Comparison of ENCODE assay signal across 8 cellular contexts in genomic region chr5:472076-472655, GRCh38. TPM values are rescaled to one million over a fixed set of nuclear protein-coding genes. Genes with fewer than 3 reads are reported as not detected.
DNase-seq lines count a peak whose midpoint lies in the region; ATAC-seq and TF ChIP-seq lines count a peak whose summit lies in the region.

No MANE protein-coding gene starts in this region.

- peak; percentile 9 for DNase-seq in activated T-cell treated with anti-CD3 and anti-CD28 coated beads, Interleukin-2, amount 50 U/mL, for 4 hours
- DNase-seq in activated T-cell treated with anti-CD3 and anti-CD28 coated beads, Interleukin-2, amount 50 U/mL, for 1 hour, result no peak
- DNase-seq in SK-N-SH, result peak; percentile 71
- DNase-seq in epithelial cell of esophagus (ENCODE audit: low read depth), result peak; percentile 24
- no peak for DNase-seq in natural killer cell
- no peak for DNase-seq in NAMALWA (ENCODE audit: low spot score)
- no peak for DNase-seq in activated gamma-delta T cell treated with Interleukin-2 at 50 U/mL for 16 hours

- H3K27ac Mint-ChIP-seq in natural killer cell, result peak overlapping the region in 1 of 2 donors; percentile 75

- POLR2A ChIA-PET in SK-N-SH (lab: Yijun Ruan, JAX), result interaction anchor here (0.9 kb wide), 1 partner anchor 139 kb away, joined by 3 read pairs; no protein-coding TSS in a partner anchor

- H3K9me3 Mint-ChIP-seq in activated T-cell treated with anti-CD3 and anti-CD28 coated beads, Interleukin-2, amount 50 U/mL, for 4 hours, result no peaks in the 10 kb centered on the region
- no peaks in the 10 kb centered on the region for H3K9me3 Mint-ChIP-seq in natural killer cell

- CTCF ChIA-PET in SK-N-SH (lab: Yijun Ruan, JAX), result interaction anchor here (0.9 to 1.5 kb wide), 3 partner anchors 26 to 284 kb away, joined by 3 to 10 read pairs (median 3); no protein-coding TSS in a partner anchor

- H3K36me3 Mint-ChIP-seq in activated T-cell treated with anti-CD3 and anti-CD28 coated beads, Interleukin-2, amount 50 U/mL, for 4 hours (ENCODE audit: insufficient read depth), result peaks cover 11% of the 10 kb centered on the region
- no peaks in the 10 kb centered on the region for H3K36me3 Mint-ChIP-seq in natural killer cell

- H3K4me1 ChIP-seq in SK-N-SH (ENCODE audit: control insufficient read depth in 1 of 2, insufficient read depth in 2 of 2, low read depth in 1 of 2, low read length in 1 of 2), result peaks cover 0 to 21% of the 10 kb centered on the region in 2 experiments; a peak in 1 of 4 replicates

- no peak for TF ChIP-seq EP300 in SK-N-SH (IDR thresholded peaks at IDR 0.05; ENCODE audit: borderline replicate concordance in 1 of 2, low read depth in 1 of 2, low read length in 1 of 2)

- H3K9me2 ChIP-seq in SK-N-SH, result no peaks in the 10 kb centered on the region

- H3K27me3 ChIP-seq in SK-N-SH (ENCODE audit: insufficient read depth), result no peaks in the 10 kb centered on the region

- peak overlapping the region; percentile 98 for H3K4me2 ChIP-seq in SK-N-SH

- peak overlapping the region; percentile 56; the same call in 1 of the 2 replicates for H2AFZ ChIP-seq in SK-N-SH (ENCODE audit: low read depth)

- no CpG with 5 or more reads among the region's 30 CpGs for WGBS in SK-N-SH (ENCODE audit: low lambda C conversion rate)

- TF ChIP-seq CTCF in SK-N-SH (IDR thresholded peaks at IDR 0.05) (no peak), epithelial cell of esophagus (IDR thresholded peaks at IDR 0.05; ENCODE audit: insufficient read depth, low read depth, low read length, missing control alignments) (no peak), natural killer cell (IDR thresholded peaks at IDR 0.05) (no peak)

- intact Hi-C loops in natural killer cell (cut with micrococcal nuclease), result no loop called here

- peaks cover 6% of the 10 kb centered on the region for H4K20me1 ChIP-seq in SK-N-SH (ENCODE audit: insufficient read depth)

- ATAC-seq in activated T-cell treated with anti-CD3 and anti-CD28 coated beads, Interleukin-2, amount 50 U/mL, for 4 hours, result peak; percentile 9 to 10
- ATAC-seq in HG02938 (IDR thresholded peaks at IDR 0.05; ENCODE audit: unreplicated experiment) (peak; percentile 4), natural killer cell (peak in 1 of 3 donors; percentile 0)

- peak overlapping the region; percentile 73 to 75 for H3K4me3 ChIP-seq in SK-N-SH (ENCODE audit: low read depth in 2 of 2, low read length in 1 of 2)
- H3K4me3 ChIP-seq in epithelial cell of esophagus (ENCODE audit: low read length), result peak overlapping the region; percentile 72

- peaks cover 0 to 11% of the 10 kb centered on the region in 2 experiments for H3K36me3 ChIP-seq in SK-N-SH (replicated peaks in 1 of 2; ENCODE audit: control insufficient read depth in 1 of 2, insufficient read depth in 2 of 2, low read length in 1 of 2)

- H3K4me1 Mint-ChIP-seq in activated T-cell treated with anti-CD3 and anti-CD28 coated beads, Interleukin-2, amount 50 U/mL, for 4 hours (ENCODE audit: low read depth), result peaks cover 18% of the 10 kb centered on the region
- H3K4me1 Mint-ChIP-seq in natural killer cell, result peaks cover 5 to 27% of the 10 kb centered on the region in 2 donors

- H3F3A ChIP-seq in SK-N-SH (replicated peaks; ENCODE audit: insufficient read depth), result no peaks in the 10 kb centered on the region

- peak overlapping the region; percentile 30 to 62; a peak in 1 of 4 replicates for H3K27ac ChIP-seq in SK-N-SH (ENCODE audit: low read depth in 2 of 2, low read length in 1 of 2)

- H3K9ac ChIP-seq in SK-N-SH, result peak overlapping the region; percentile 88

- peak overlapping the region; percentile 82 for H3K4me3 Mint-ChIP-seq in activated T-cell treated with anti-CD3 and anti-CD28 coated beads, Interleukin-2, amount 50 U/mL, for 4 hours
- H3K4me3 Mint-ChIP-seq in natural killer cell, result peak overlapping the region; percentile 67

- no peak for TF ChIP-seq RAD21 in SK-N-SH (IDR thresholded peaks at IDR 0.05; ENCODE audit: low read length)

- H3K79me2 ChIP-seq in SK-N-SH (ENCODE audit: insufficient read depth), result peaks cover 9% of the 10 kb centered on the region; the same call in 1 of the 2 replicates

- peaks cover 6% of the 10 kb centered on the region for H3K27me3 Mint-ChIP-seq in activated T-cell treated with anti-CD3 and anti-CD28 coated beads, Interleukin-2, amount 50 U/mL, for 4 hours (ENCODE audit: low read depth)
- peaks cover 0 to 8% of the 10 kb centered on the region in 2 donors for H3K27me3 Mint-ChIP-seq in natural killer cell (ENCODE audit: low read depth in 2 of 2)

- H3K9me3 ChIP-seq in SK-N-SH, result no peaks in the 10 kb centered on the region

TF ChIP-seq in SK-N-SH, 30 proteins besides CTCF, POLR2A, EP300 and RAD21:
- TF ChIP-seq MXI1 (IDR thresholded peaks at IDR 0.05; ENCODE audit: low read depth, low read length) (no peak), FOSL2 (IDR thresholded peaks at IDR 0.05; ENCODE audit: borderline replicate concordance, low read depth) (no peak), RXRA (IDR thresholded peaks at IDR 0.05; ENCODE audit: borderline replicate concordance, low read depth) (no peak), FOXM1 (IDR thresholded peaks at IDR 0.05; ENCODE audit: low read depth) (no peak), ELF1 (IDR thresholded peaks at IDR 0.05) (no peak), NRF1 (IDR thresholded peaks at IDR 0.05; ENCODE audit: low read depth, low read length) (no peak), NFIC (IDR thresholded peaks at IDR 0.05; ENCODE audit: borderline replicate concordance) (no peak), RCOR1 (IDR thresholded peaks at IDR 0.05; ENCODE audit: low read length) (no peak), PBX3 (IDR thresholded peaks at IDR 0.05) (no peak), MAX (IDR thresholded peaks at IDR 0.05; ENCODE audit: low read depth) (no peak)

RNA-seq across cellular contexts. Expression of gene EXOC3, which starts 29.2 kb away (rescaled TPM):
- 10 to 100 TPM; 62.7 to 78.3 (median 67.2) TPM for total RNA-seq in activated T-cell treated with anti-CD3 and anti-CD28 coated beads, Interleukin-2, amount 50 U/mL, for 4 hours
- 23.0 and 25.7 TPM in 2 replicates for polyA plus RNA-seq in SK-N-SH (2012; rRNA removed)
- polyA plus RNA-seq in SK-N-SH (2012; cell fraction: cytosol; rRNA removed), result 12.9 and 16.6 TPM in 2 replicates
- polyA plus RNA-seq in SK-N-SH (2012; cell fraction: nucleus; rRNA removed), result 58.8 and 60.0 TPM in 2 replicates
- total RNA-seq in natural killer cell, result 10 to 100 TPM; 89.6 to 99.9 (median 96.3) TPM

RNA-seq across cellular contexts. Expression of gene SLC9A3, which starts 52.1 kb away (rescaled TPM):
- total RNA-seq in activated T-cell treated with anti-CD3 and anti-CD28 coated beads, Interleukin-2, amount 50 U/mL, for 4 hours, result 1 to 10 TPM; 3.4 to 4.9 (median 3.5) TPM
- 1.9 and 2.1 TPM in 2 replicates for polyA plus RNA-seq in SK-N-SH (2012; rRNA removed)
- polyA plus RNA-seq in SK-N-SH (2012; cell fraction: cytosol; rRNA removed), result 1.2 and 2.0 TPM in 2 replicates
- polyA plus RNA-seq in SK-N-SH (2012; cell fraction: nucleus; rRNA removed), result 1.8 and 2.3 TPM in 2 replicates
- total RNA-seq in natural killer cell, result 1 to 10 TPM in 1 of 3 donors, under 1 TPM in 2; 0.61 to 1.1 (median 0.73) TPM

Comparison
In these comparisons a context has a peak if more than half of its experiments do, and no peak if none do; other contexts are left out.
1. DNase-seq: peak in activated T-cell treated with anti-CD3 and anti-CD28 coated beads, Interleukin-2, amount 50 U/mL, for 4 hours (single experiment), SK-N-SH (single experiment) and epithelial cell of esophagus (single experiment); none in activated T-cell treated with anti-CD3 and anti-CD28 coated beads, Interleukin-2, amount 50 U/mL, for 1 hour (single experiment), natural killer cell (single experiment), NAMALWA (single experiment) and activated gamma-delta T cell treated with Interleukin-2 at 50 U/mL for 16 hours (single experiment).